In the genomic region with DNA sequence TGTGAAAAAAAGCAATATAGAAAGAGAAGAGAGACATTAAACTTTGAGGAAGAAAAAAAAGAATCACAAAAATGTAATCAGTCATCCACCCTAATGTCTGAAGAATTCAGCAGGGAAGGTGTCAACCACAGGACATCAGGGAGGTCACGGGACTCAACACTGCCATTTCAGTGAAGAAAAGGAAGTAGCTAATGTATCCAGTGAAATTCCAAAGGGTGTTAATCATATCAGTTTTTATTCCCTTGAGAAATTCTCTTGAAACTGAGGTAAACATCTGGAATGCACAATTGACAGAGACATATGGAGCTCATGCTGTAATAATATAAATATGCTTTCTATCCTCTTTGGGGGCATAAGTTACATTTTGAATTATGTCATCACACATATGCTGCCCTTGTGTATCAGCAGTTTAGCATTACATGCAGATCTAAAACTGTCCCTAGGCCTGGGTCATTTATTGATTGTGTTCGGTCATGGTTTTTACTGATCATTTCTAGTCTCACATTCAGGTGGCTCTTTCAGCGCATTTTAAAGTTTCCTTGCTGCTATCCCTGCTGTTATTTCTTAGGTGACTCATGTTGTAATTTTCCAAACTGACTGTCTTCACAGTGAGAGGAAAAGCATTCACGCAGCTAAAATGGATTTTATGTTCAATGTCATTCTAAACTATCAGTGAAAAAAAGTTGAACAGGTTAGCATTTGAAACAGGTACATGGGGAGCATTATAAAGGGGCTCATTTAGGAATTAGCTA, we compare ENCODE assay signal across 15 cellular contexts.
DNase-seq lines count a peak whose midpoint lies in the region; ATAC-seq and TF ChIP-seq lines count a peak whose summit lies in the region.
"Had no signal": no experiment of that assay in that cellular context is flagged by ENCODE, and none has a peak within 500 bp of the region (broad histone marks: within the 10 kb centered on the region; RNA-seq: fewer than 3 reads in every experiment).

No MANE protein-coding gene starts in this region.

- no peaks in the 10 kb centered on the region for H3K4me1 ChIP-seq in PC-3 (ENCODE audit: insufficient read depth, low read length)
- H3K4me1 ChIP-seq: gastrocnemius medialis had no signal

- BruUV-seq in PC-3 (replicated peaks; lab: Mats Ljungman, UMichigan), result no TSS peak

- no peak overlapping the region for H3K27ac ChIP-seq in PC-3 (ENCODE audit: low read length)
- H3K27ac ChIP-seq: gastrocnemius medialis had no signal

- no peaks in the 10 kb centered on the region for H3F3A ChIP-seq in PC-3 (ENCODE audit: low read length, unreplicated experiment)

- H3K9me2 ChIP-seq in PC-3 (replicated peaks; ENCODE audit: low read length), result no peaks in the 10 kb centered on the region

- POLR2A ChIA-PET in PC-3 (lab: Charles Lee; ENCODE audit: unreplicated experiment), result no interaction called here

- H3K4me3 ChIP-seq in PC-3 (ENCODE audit: low read length), result no peak overlapping the region
- H3K4me3 ChIP-seq: gastrocnemius medialis had no signal

- H3K4me2 ChIP-seq in PC-3 (ENCODE audit: low read length), result no peak overlapping the region

- H2AFZ ChIP-seq in PC-3 (ENCODE audit: low read length), result no peak overlapping the region

- H3K27me3 ChIP-seq in PC-3 (ENCODE audit: low read length), result no peaks in the 10 kb centered on the region
- H3K27me3 ChIP-seq: gastrocnemius medialis had no signal

- no peak for TF ChIP-seq CTCF in PC-3 (conservative IDR thresholded peaks at IDR 0.05; ENCODE audit: low read depth, low read length)

- DNase-seq in GM04504 (ENCODE audit: low read depth), result peak; percentile 61
- DNase-seq in PC-3, result peak; percentile 3
- peak; percentile 59 for DNase-seq in fibroblast of gingiva (ENCODE audit: low read depth)
- peak; percentile 83 for DNase-seq in renal cortical epithelial cell (ENCODE audit: low read depth)
- DNase-seq in stimulated activated CD8-positive, alpha-beta memory T cell treated with anti-CD3 and anti-CD28 coated beads, Interleukin-4, amount 100 ng/mL, for 48 hours, result no peak
- no peak for DNase-seq in activated CD4-positive, CD25-positive, alpha-beta regulatory T cell treated with anti-CD3 and anti-CD28 coated beads, Interleukin-2, amount 50 U/mL, for 72 hours
- DNase-seq: activated CD4-positive, alpha-beta T cell treated with anti-CD3 and anti-CD28 coated beads for 48 hours; DMS153; gastrocnemius medialis; NCI-H1048; occipital lobe; stimulated activated CD4-positive, alpha-beta T cell treated with anti-CD3 and anti-CD28 coated beads, Interleukin-4, amount 100 ng/mL, for 1 hour had no signal

- ATAC-seq in PC-3 (no peak; the same call in 1 of the 2 replicates), HG02840 (IDR thresholded peaks at IDR 0.05; ENCODE audit: low FRiP score, unreplicated experiment) (no peak), GM21825 (IDR thresholded peaks at IDR 0.05; ENCODE audit: unreplicated experiment) (no peak)
- ATAC-seq: gastrocnemius medialis, left lobe of liver had no signal

- CTCF ChIA-PET in PC-3 (lab: Charles Lee), result interaction anchor here (0.6 to 0.8 kb wide), 3 partner anchors 126 to 258 kb away, joined by 3 to 10 read pairs (median 5); no protein-coding TSS in a partner anchor

- H3K9ac ChIP-seq in PC-3 (ENCODE audit: low read length), result no peak overlapping the region

- intact Hi-C loops in PC-3 (cut with micrococcal nuclease), result loop anchor here (5.0 kb wide), 1 partner anchor 143 kb away; no protein-coding TSS in a partner anchor

- H4K20me1 ChIP-seq in PC-3 (ENCODE audit: low read length), result no peaks in the 10 kb centered on the region

- no peaks in the 10 kb centered on the region for H3K79me2 ChIP-seq in PC-3 (ENCODE audit: low read length)

- H3K36me3 ChIP-seq in PC-3 (ENCODE audit: low read depth, low read length), result no peaks in the 10 kb centered on the region
- H3K36me3 ChIP-seq: gastrocnemius medialis had no signal

- no peaks in the 10 kb centered on the region for H3K9me3 ChIP-seq in PC-3 (ENCODE audit: low read length)
- H3K9me3 ChIP-seq: gastrocnemius medialis had no signal

Comparison
In these comparisons a context has a peak if more than half of its experiments do, and no peak if none do; other contexts are left out.
1. DNase-seq: peak in GM04504 (single experiment), PC-3 (single experiment), fibroblast of gingiva (single experiment) and renal cortical epithelial cell (single experiment); none in stimulated activated CD8-positive, alpha-beta memory T cell treated with anti-CD3 and anti-CD28 coated beads, Interleukin-4, amount 100 ng/mL, for 48 hours (single experiment) and activated CD4-positive, CD25-positive, alpha-beta regulatory T cell treated with anti-CD3 and anti-CD28 coated beads, Interleukin-2, amount 50 U/mL, for 72 hours (single experiment).